ENCODE assay signal across 25 cellular contexts in the genomic region with DNA sequence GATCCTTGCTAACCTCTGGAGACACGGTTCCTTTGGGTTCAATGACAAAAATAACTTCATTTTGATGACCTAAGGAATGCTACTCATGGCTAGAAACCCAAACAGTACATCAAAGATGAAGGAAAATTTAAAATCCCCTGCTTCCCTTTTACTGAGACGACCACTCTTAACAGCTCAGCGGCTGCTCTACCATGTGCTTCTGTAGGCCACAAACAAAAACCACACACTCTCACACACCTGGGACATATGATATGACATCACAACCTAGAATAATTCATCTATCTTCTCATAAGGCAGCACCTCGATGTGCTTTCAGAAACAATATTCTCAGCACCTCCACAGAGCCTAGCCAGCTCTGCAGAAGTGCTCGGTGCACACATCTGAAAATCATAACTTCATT.
"Had no signal": no experiment of that assay in that cellular context is flagged by ENCODE, and none has a peak within 500 bp of the region (broad histone marks: within the 10 kb centered on the region; RNA-seq: fewer than 3 reads in every experiment).

No MANE protein-coding gene starts in this region.

- H3K27ac ChIP-seq: body of pancreas, coronary artery, gastroesophageal sphincter, hepatocyte, pancreas, testis, transverse colon, WERI-Rb-1 had no signal

- H3K27me3 ChIP-seq: body of pancreas, cardiac muscle cell, gastroesophageal sphincter, hepatocyte, pancreas, spleen, testis, transverse colon had no signal

- H3K4me3 ChIP-seq: body of pancreas, cardiac muscle cell, coronary artery, gastroesophageal sphincter, hepatocyte, pancreas, spleen, testis, transverse colon had no signal

- H3K4me2 ChIP-seq: hepatocyte had no signal

- H3K79me2 ChIP-seq: hepatocyte had no signal

- H3K9me3 ChIP-seq: body of pancreas, gastroesophageal sphincter, pancreas, spleen, testis, transverse colon had no signal

- H3K36me3 Mint-ChIP-seq: activated naive CD8-positive, alpha-beta T cell; natural killer cell treated with Interleukin-12 subunit alpha and Interleukin-12 subunit beta and Interleukin-15 and Interleukin-18, amount 100 ng/mL, for 72 hours had no signal

- H3K27ac Mint-ChIP-seq: activated naive CD8-positive, alpha-beta T cell; effector memory CD8-positive, alpha-beta T cell; natural killer cell treated with Interleukin-12 subunit alpha and Interleukin-12 subunit beta and Interleukin-15 and Interleukin-18, amount 100 ng/mL, for 72 hours; T-helper 17 cell had no signal

- H3K36me3 ChIP-seq: cardiac muscle cell, gastroesophageal sphincter, pancreas, transverse colon, WERI-Rb-1 had no signal

- H2AFZ ChIP-seq: hepatocyte had no signal

- H3K27me3 Mint-ChIP-seq: activated naive CD8-positive, alpha-beta T cell; natural killer cell treated with Interleukin-12 subunit alpha and Interleukin-12 subunit beta and Interleukin-15 and Interleukin-18, amount 100 ng/mL, for 72 hours; T-helper 17 cell had no signal

- H3K4me1 ChIP-seq: gastroesophageal sphincter, pancreas, testis, transverse colon had no signal

- H3K9me3 Mint-ChIP-seq: effector memory CD8-positive, alpha-beta T cell; natural killer cell treated with Interleukin-12 subunit alpha and Interleukin-12 subunit beta and Interleukin-15 and Interleukin-18, amount 100 ng/mL, for 72 hours had no signal

- ATAC-seq: activated CD4-positive, CD25-positive, alpha-beta regulatory T cell treated with anti-CD3 and anti-CD28 coated beads, Interleukin-2, amount 50 U/mL, for 24 hours; body of pancreas; effector memory CD8-positive, alpha-beta T cell; gastroesophageal sphincter; left colon; natural killer cell treated with Interleukin-12 subunit alpha and Interleukin-12 subunit beta and Interleukin-15 and Interleukin-18, amount 100 ng/mL, for 72 hours; pancreas; stimulated activated naive CD8-positive, alpha-beta T cell treated with anti-CD3 and anti-CD28 coated beads, Interleukin-15, Interleukin-2, amounts not matched to agents 100 U/mL and 50 U/mL, for 24 hours; T-helper 17 cell had no signal

- H3K4me3 Mint-ChIP-seq: activated naive CD8-positive, alpha-beta T cell; effector memory CD8-positive, alpha-beta T cell; natural killer cell treated with Interleukin-12 subunit alpha and Interleukin-12 subunit beta and Interleukin-15 and Interleukin-18, amount 100 ng/mL, for 72 hours; T-helper 17 cell had no signal

- DNase-seq: activated CD4-positive, alpha-beta T cell treated with anti-CD3 and anti-CD28 coated beads for 48 hours; activated CD4-positive, alpha-beta T cell treated with anti-CD3 and anti-CD28 coated beads, Interleukin-2, amount 50 U/mL, for 48 hours; activated CD8-positive, alpha-beta memory T cell treated with anti-CD3 and anti-CD28 coated beads for 24 hours; activated effector memory CD4-positive, alpha-beta T cell treated with Interleukin-2 at 50 U/mL for 16 hours; activated naive CD4-positive, alpha-beta T cell treated with Interleukin-2 at 50 U/mL for 16 hours; aorta; body of pancreas; effector memory CD8-positive, alpha-beta T cell; erythroblast; left colon; spleen; stimulated activated naive CD8-positive, alpha-beta T cell treated with anti-CD3 and anti-CD28 coated beads, Interleukin-15, Interleukin-2, amounts not matched to agents 100 U/mL and 50 U/mL, for 24 hours; T-helper 17 cell; T1000; testis; transverse colon; WERI-Rb-1 had no signal
